ENCODE assay signal across 30 cellular contexts in the genomic region with DNA sequence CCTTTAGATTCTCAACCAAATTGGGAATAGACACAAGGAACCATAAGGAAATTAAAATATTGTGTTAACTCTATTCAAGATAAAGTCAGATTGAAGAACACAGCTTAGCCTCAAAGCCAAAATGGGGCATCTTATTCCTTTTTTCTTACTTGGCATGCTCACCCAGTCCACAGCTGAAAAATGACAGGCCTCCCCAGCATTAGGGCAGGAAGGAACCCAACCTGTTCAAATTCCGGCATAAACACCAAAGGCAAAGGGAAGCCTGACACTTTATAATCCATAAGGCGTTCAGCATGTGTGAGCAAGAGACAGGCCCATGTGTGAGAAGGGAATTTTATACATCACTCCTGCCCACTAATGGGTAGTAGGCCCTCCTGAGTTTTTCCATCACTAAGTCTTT. TPM values are rescaled to one million over a fixed set of nuclear protein-coding genes. Genes with fewer than 3 reads are reported as not detected.
"Had no signal": no experiment of that assay in that cellular context is flagged by ENCODE, and none has a peak within 500 bp of the region (broad histone marks: within the 10 kb centered on the region; RNA-seq: fewer than 3 reads in every experiment).

No MANE protein-coding gene starts in this region.

- H3K27me3 ChIP-seq: ovary, right atrium auricular region, tibial nerve, uterus had no signal

- H3K4me3 ChIP-seq: left lung, lower lobe of right lung, neural progenitor cell, ovary, right atrium auricular region, right lobe of liver, smooth muscle cell, tibial nerve, uterus had no signal

- H3K9ac ChIP-seq: neural progenitor cell had no signal

- ATAC-seq: left colon; left lung; lower lobe of right lung; natural killer cell; right lobe of liver; stimulated activated memory B cell treated with anti-CD40 and anti-IgM and Interleukin-4, amounts not matched to agents 10 μg/mL and 1 μg/mL and 100 μg/mL, for 72 hours; stimulated activated naive CD8-positive, alpha-beta T cell treated with anti-CD3 and anti-CD28 coated beads, Interleukin-15, amount 100 ng/mL, for 72 hours had no signal

- H3K36me3 Mint-ChIP-seq: mesothelial cell of epicardium; natural killer cell; neural progenitor cell; stimulated activated memory B cell treated with anti-CD40 and anti-IgM and Interleukin-4, amounts not matched to agents 10 μg/mL and 1 μg/mL and 100 μg/mL, for 72 hours; type B pancreatic cell had no signal

- H3K9me3 Mint-ChIP-seq: mesothelial cell of epicardium; natural killer cell; nephron progenitor cell; neural progenitor cell; stimulated activated memory B cell treated with anti-CD40 and anti-IgM and Interleukin-4, amounts not matched to agents 10 μg/mL and 1 μg/mL and 100 μg/mL, for 72 hours; stimulated activated naive CD8-positive, alpha-beta T cell treated with anti-CD3 and anti-CD28 coated beads, Interleukin-15, amount 100 ng/mL, for 72 hours; type B pancreatic cell had no signal

- H3K9me3 ChIP-seq: left lung, lower lobe of right lung, neutrophil, ovary, right atrium auricular region, right lobe of liver, tibial nerve, uterus had no signal

- DNase-seq: kidney glomerular epithelial cell; left colon; left lung; lower lobe of right lung; mammary epithelial cell; mesendoderm; naive B cell; natural killer cell; nephron progenitor cell; occipital lobe; ovary; right lobe of liver; stimulated activated CD4-positive, alpha-beta T cell treated with anti-CD3 and anti-CD28 coated beads, Interleukin-1b, Interleukin-23, amount 100 ng/mL, for 48 hours; stimulated activated CD4-positive, alpha-beta T cell treated with anti-CD3 and anti-CD28 coated beads, Interleukin-2, amount 100 ng/mL, for 48 hours; stimulated activated CD4-positive, alpha-beta T cell treated with anti-CD3 and anti-CD28 coated beads, Interleukin-4, amount 100 ng/mL, for 4 hours; stimulated activated CD8-positive, alpha-beta memory T cell treated with anti-CD3 and anti-CD28 coated beads, Interleukin-4, amount 100 ng/mL, for 48 hours; stimulated activated naive CD4-positive, alpha-beta T cell treated with Interleukin-2 at 50 U/mL for 16 hours; stimulated activated naive CD8-positive, alpha-beta T cell treated with anti-CD3 and anti-CD28 coated beads, Interleukin-15, amount 100 ng/mL, for 72 hours; substantia nigra; uterus had no signal

- H3K4me3 Mint-ChIP-seq: mesothelial cell of epicardium; natural killer cell; nephron progenitor cell; neural progenitor cell; stimulated activated memory B cell treated with anti-CD40 and anti-IgM and Interleukin-4, amounts not matched to agents 10 μg/mL and 1 μg/mL and 100 μg/mL, for 72 hours; stimulated activated naive CD8-positive, alpha-beta T cell treated with anti-CD3 and anti-CD28 coated beads, Interleukin-15, amount 100 ng/mL, for 72 hours; type B pancreatic cell had no signal

- H3K27ac Mint-ChIP-seq: mesothelial cell of epicardium; naive B cell; natural killer cell; nephron progenitor cell; neural progenitor cell; progenitor cell of endocrine pancreas; stimulated activated memory B cell treated with anti-CD40 and anti-IgM and Interleukin-4, amounts not matched to agents 10 μg/mL and 1 μg/mL and 100 μg/mL, for 72 hours; stimulated activated naive CD8-positive, alpha-beta T cell treated with anti-CD3 and anti-CD28 coated beads, Interleukin-15, amount 100 ng/mL, for 72 hours; type B pancreatic cell had no signal

- H3K27ac ChIP-seq: left lung, lower lobe of right lung, neural progenitor cell, neutrophil, ovary, right atrium auricular region, right lobe of liver, tibial nerve, uterus had no signal

- H3K4me2 ChIP-seq: neural progenitor cell, smooth muscle cell had no signal

- H2AFZ ChIP-seq: neural progenitor cell had no signal

- H3K36me3 ChIP-seq: left lung, lower lobe of right lung, neural progenitor cell, neutrophil, ovary, right atrium auricular region, right lobe of liver, tibial nerve, uterus had no signal

RNA-seq across cellular contexts. Expression of gene BEND6, which starts 2.9 kb away (rescaled TPM):
- total RNA-seq: natural killer cell, right lobe of liver, skeletal muscle tissue had no signal
